Comparison of ENCODE assay signal across 9 cellular contexts in genomic region chr19:56118666-56119584, GRCh38. TPM values are rescaled to one million over a fixed set of nuclear protein-coding genes. Genes with fewer than 3 reads are reported as not detected.
DNase-seq lines count a peak whose midpoint lies in the region; ATAC-seq and TF ChIP-seq lines count a peak whose summit lies in the region.
"Had no signal": no experiment of that assay in that cellular context is flagged by ENCODE, and none has a peak within 500 bp of the region (broad histone marks: within the 10 kb centered on the region; RNA-seq: fewer than 3 reads in every experiment).

No MANE protein-coding gene starts in this region.

- TF ChIP-seq CTCF in WTC11 (IDR thresholded peaks at IDR 0.05) (no peak), stomach (IDR thresholded peaks at IDR 0.05) (no peak), GM10248 (IDR thresholded peaks at IDR 0.05; ENCODE audit: control extremely low read depth, extremely low read depth, low read depth, missing control alignments) (no peak), GM10266 (IDR thresholded peaks at IDR 0.05; ENCODE audit: control insufficient read depth, insufficient read depth, low read depth, missing control alignments) (no peak)

- H3K27ac ChIP-seq in stomach: peak overlapping the region; percentile 92 to 100 (median 97)

- no peak for TF ChIP-seq EP300 in stomach (IDR thresholded peaks at IDR 0.05)

- no peaks in the 10 kb centered on the region for H3K9me3 ChIP-seq in iPS-18c (ENCODE audit: control insufficient read depth, insufficient read depth, low read length)
- H3K9me3 ChIP-seq in stomach: no peaks in the 10 kb centered on the region

- H3K36me3 ChIP-seq in stomach: peaks cover 0 to 19% (median 2%) of the 10 kb centered on the region in 4 donors

- peaks cover 24% of the 10 kb centered on the region for H3K4me1 Mint-ChIP-seq in T-helper 2 cell treated with Interferon-gamma antibody and Interleukin-4, amounts not matched to agents 5 μg/mL and 100 μg/mL, for 36 hours (ENCODE audit: low read depth)
- peaks cover 43% of the 10 kb centered on the region for H3K4me1 Mint-ChIP-seq in WTC11

- peak overlapping the region; percentile 77; the same call in 1 of the 2 replicates for H3K4me3 ChIP-seq in iPS-18c (ENCODE audit: insufficient read depth, low read depth, low read length)
- peak overlapping the region; percentile 82 to 96 (median 88) for H3K4me3 ChIP-seq in stomach

- WGBS in stomach, 5 donors: 17 to 40% (median 36%) methylated on average over 6 to 9 of the region's 9 CpGs

- peaks cover 50 to 75% (median 70%) of the 10 kb centered on the region in 4 donors for H3K4me1 ChIP-seq in stomach

- TF ChIP-seq POLR2A in stomach (IDR thresholded peaks at IDR 0.05): no peak

- no peak for ATAC-seq in WTC11

- no peaks in the 10 kb centered on the region for H3K27me3 Mint-ChIP-seq in T-helper 2 cell treated with Interferon-gamma antibody and Interleukin-4, amounts not matched to agents 5 μg/mL and 100 μg/mL, for 36 hours (ENCODE audit: low read depth)
- H3K27me3 Mint-ChIP-seq in WTC11 (ENCODE audit: low read depth): no peaks in the 10 kb centered on the region

- peak overlapping the region; percentile 91 for H3K27ac Mint-ChIP-seq in T-helper 2 cell treated with Interferon-gamma antibody and Interleukin-4, amounts not matched to agents 5 μg/mL and 100 μg/mL, for 36 hours
- H3K27ac Mint-ChIP-seq in WTC11: peak overlapping the region; percentile 91

- CTCF ChIA-PET in WTC11 (lab: Charles Lee) (no interaction called here), GM10248 (lab: Yijun Ruan, JAX) (interaction anchor here (1.6 kb wide), 1 partner anchor 11 kb away, joined by 4 read pairs; no protein-coding TSS in a partner anchor)

- intact Hi-C loops in stomach (cut with DNase I; ENCODE audit: low total_unique reads): no loop called here

- no peak for DNase-seq in T-helper 2 cell treated with Interferon-gamma antibody and Interleukin-4, amounts not matched to agents 5 μg/mL and 100 μg/mL, for 36 hours (ENCODE audit: low spot score)
- DNase-seq in T-helper 2 cell (no peak), WTC11 (ENCODE audit: low spot score) (no peak), stomach (no peak), GM10248 (ENCODE audit: extremely low spot score) (no peak), GM10266 (ENCODE audit: extremely low spot score) (no peak), OCI-M2 (lab: John Stamatoyannopoulos, UW; ENCODE audit: unreplicated experiment) (no peak)
- DNase-seq: occipital lobe had no signal

- POLR2A ChIA-PET in WTC11 (lab: Charles Lee) (no interaction called here), GM10248 (lab: Yijun Ruan, JAX) (interaction anchor here (0.6 to 1.5 kb wide), 2 partner anchors 14 to 1050 kb away, joined by 3 to 4 read pairs; no protein-coding TSS in a partner anchor)

- H3K36me3 Mint-ChIP-seq in T-helper 2 cell treated with Interferon-gamma antibody and Interleukin-4, amounts not matched to agents 5 μg/mL and 100 μg/mL, for 36 hours (ENCODE audit: low read depth): peaks cover 7% of the 10 kb centered on the region
- H3K36me3 Mint-ChIP-seq in WTC11: no peaks in the 10 kb centered on the region

- H3K4me3 Mint-ChIP-seq in T-helper 2 cell treated with Interferon-gamma antibody and Interleukin-4, amounts not matched to agents 5 μg/mL and 100 μg/mL, for 36 hours: peak overlapping the region; percentile 89
- peak overlapping the region; percentile 77 for H3K4me3 Mint-ChIP-seq in WTC11

- no peaks in the 10 kb centered on the region for H3K27me3 ChIP-seq in stomach

- no peaks in the 10 kb centered on the region for H3K9me3 Mint-ChIP-seq in T-helper 2 cell treated with Interferon-gamma antibody and Interleukin-4, amounts not matched to agents 5 μg/mL and 100 μg/mL, for 36 hours
- no peaks in the 10 kb centered on the region for H3K9me3 Mint-ChIP-seq in WTC11

TF ChIP-seq in WTC11, 78 proteins besides CTCF, POLR2A, EP300 and RAD21:
- no peak for TF ChIP-seq ARID4B (CRISPR knock-in tag; IDR thresholded peaks at IDR 0.05; ENCODE audit: borderline replicate concordance)

RNA-seq across cellular contexts. Expression of gene ZNF787, which starts 2.2 kb away (rescaled TPM):
- total RNA-seq in WTC11 (2021): 60.8 to 62.9 TPM (median 62.0 TPM) in 3 replicates
- total RNA-seq in stomach: 10 to 100 TPM in 4 of 5 donors, 1 to 10 TPM in 1; 2.7 to 77.3 (median 30.3) TPM
- polyA plus RNA-seq in stomach: 10 to 100 TPM; 22.4 to 29.6 (median 24.8) TPM

RNA-seq across cellular contexts. Expression of gene ZNF444, which starts 22.2 kb away (rescaled TPM):
- total RNA-seq in WTC11 (2021) (84.0 to 87.9 TPM (median 87.7 TPM) in 3 replicates), stomach (10 to 100 TPM; 13.4 to 77.0 (median 62.9) TPM)
- polyA plus RNA-seq in stomach: 10 to 100 TPM; 31.9 to 44.7 (median 36.5) TPM

RNA-seq across cellular contexts. Expression of gene GALP, which starts 56.9 kb away (rescaled TPM):
- not detected in 3 replicates for total RNA-seq in WTC11 (2021)
- not detected for total RNA-seq in stomach
- not detected for polyA plus RNA-seq in stomach
- total RNA-seq: occipital lobe had no signal
